In genomic region chrX:103686199-103687072, GRCh38 we compare ENCODE assay signal across 1 cellular context.
A peak's percentile ranks its signal among the peaks of the same experiment; 100 is the strongest.
TF ChIP-seq lines count a peak whose summit lies in the region.

Gene MORF4L2 (minus strand): TSS chrX:103686699. CDS start chrX:103677027, 9,672 bp downstream.

TF ChIP-seq in HEK293, 187 proteins besides CTCF, POLR2A, EP300 and RAD21 (continued from another document and continues in another):
- TF ChIP-seq ZBTB11 (tag by site-specific recombination; conservative IDR thresholded peaks at IDR 0.05; ENCODE audit: low read depth) = no peak
- no peak for TF ChIP-seq ZNF513 (tag by site-specific recombination; IDR thresholded peaks at IDR 0.05)
- TF ChIP-seq ZNF449 (tag by site-specific recombination; IDR thresholded peaks at IDR 0.05) = no peak
- peak; percentile 58; the same call in 1 of the 2 replicates for TF ChIP-seq ATF2 (tag by site-specific recombination; IDR thresholded peaks at IDR 0.05; ENCODE audit: low read depth)
- no peak for TF ChIP-seq ZNF324 (tag by site-specific recombination; IDR thresholded peaks at IDR 0.05)
- TF ChIP-seq ZNF202 (tag by site-specific recombination; IDR thresholded peaks at IDR 0.05; ENCODE audit: borderline replicate concordance) = no peak
- TF ChIP-seq ZNF791 (tag by site-specific recombination; IDR thresholded peaks at IDR 0.05) = no peak
- TF ChIP-seq ZNF362 (tag by site-specific recombination; IDR thresholded peaks at IDR 0.05) = no peak; the same call in 1 of the 2 replicates
- TF ChIP-seq IKZF3 (tag by site-specific recombination; IDR thresholded peaks at IDR 0.05) = peak; percentile 34; the same call in 1 of the 2 replicates
- no peak for TF ChIP-seq ZNF514 (tag by site-specific recombination; IDR thresholded peaks at IDR 0.05)
- TF ChIP-seq ZXDB (tag by site-specific recombination; IDR thresholded peaks at IDR 0.05) = no peak
- peak; percentile 64 for TF ChIP-seq KLF10 (tag by site-specific recombination; IDR thresholded peaks at IDR 0.05)
- TF ChIP-seq ZFHX2 (tag by site-specific recombination; conservative IDR thresholded peaks at IDR 0.05) = no peak
- TF ChIP-seq ZBTB44 (tag by site-specific recombination; IDR thresholded peaks at IDR 0.05) = no peak
- no peak for TF ChIP-seq ZNF704 (tag by site-specific recombination; IDR thresholded peaks at IDR 0.05)
- TF ChIP-seq ZNF544 (tag by site-specific recombination; IDR thresholded peaks at IDR 0.05) = no peak
- TF ChIP-seq ZNF777 (tag by site-specific recombination; IDR thresholded peaks at IDR 0.05; ENCODE audit: borderline replicate concordance) = no peak
- TF ChIP-seq ZBTB1 (tag by site-specific recombination; IDR thresholded peaks at IDR 0.05) = no peak
- no peak for TF ChIP-seq ZSCAN16 (tag by site-specific recombination; IDR thresholded peaks at IDR 0.05)
- TF ChIP-seq EGR2 (tag by site-specific recombination; IDR thresholded peaks at IDR 0.05; ENCODE audit: low read depth) = no peak
- no peak for TF ChIP-seq MZF1 (tag by site-specific recombination; IDR thresholded peaks at IDR 0.05; ENCODE audit: borderline replicate concordance)
- TF ChIP-seq ZNF596 (tag by site-specific recombination; IDR thresholded peaks at IDR 0.05) = no peak
- no peak for TF ChIP-seq ZNF16 (tag by site-specific recombination; IDR thresholded peaks at IDR 0.05; ENCODE audit: low read depth)
- TF ChIP-seq ZNF629 (tag by site-specific recombination; IDR thresholded peaks at IDR 0.05) = peak; percentile 95
- TF ChIP-seq ZNF521 (tag by site-specific recombination; IDR thresholded peaks at IDR 0.05) = no peak
- no peak for TF ChIP-seq ZNF148 (tag by site-specific recombination; IDR thresholded peaks at IDR 0.05; ENCODE audit: borderline replicate concordance)
- TF ChIP-seq ZNF350 (tag by site-specific recombination; IDR thresholded peaks at IDR 0.05) = no peak
- no peak for TF ChIP-seq ZNF404 (tag by site-specific recombination; IDR thresholded peaks at IDR 0.05)
- no peak for TF ChIP-seq KLF7 (tag by site-specific recombination; IDR thresholded peaks at IDR 0.05; ENCODE audit: borderline replicate concordance)
- TF ChIP-seq ZNF18 (tag by site-specific recombination; IDR thresholded peaks at IDR 0.05) = no peak
- TF ChIP-seq ZNF580 (tag by site-specific recombination; IDR thresholded peaks at IDR 0.05) = no peak
- no peak for TF ChIP-seq ZNF280C (tag by site-specific recombination; IDR thresholded peaks at IDR 0.05)
- TF ChIP-seq SETDB1 (IDR thresholded peaks at IDR 0.05; ENCODE audit: insufficient read length, low read length) = no peak
- TF ChIP-seq OSR2 (tag by site-specific recombination; IDR thresholded peaks at IDR 0.05) = no peak
- no peak for TF ChIP-seq ZNF121 (tag by site-specific recombination; IDR thresholded peaks at IDR 0.05)
- no peak for TF ChIP-seq HIC1 (tag by site-specific recombination; IDR thresholded peaks at IDR 0.05)
- no peak for TF ChIP-seq MEIS1 (CRISPR knock-in tag; IDR thresholded peaks at IDR 0.05; ENCODE audit: borderline replicate concordance)
- TF ChIP-seq GLIS2 (tag by site-specific recombination; IDR thresholded peaks at IDR 0.05) = no peak
